ENCODE assay signal across 7 cellular contexts in the genomic region with DNA sequence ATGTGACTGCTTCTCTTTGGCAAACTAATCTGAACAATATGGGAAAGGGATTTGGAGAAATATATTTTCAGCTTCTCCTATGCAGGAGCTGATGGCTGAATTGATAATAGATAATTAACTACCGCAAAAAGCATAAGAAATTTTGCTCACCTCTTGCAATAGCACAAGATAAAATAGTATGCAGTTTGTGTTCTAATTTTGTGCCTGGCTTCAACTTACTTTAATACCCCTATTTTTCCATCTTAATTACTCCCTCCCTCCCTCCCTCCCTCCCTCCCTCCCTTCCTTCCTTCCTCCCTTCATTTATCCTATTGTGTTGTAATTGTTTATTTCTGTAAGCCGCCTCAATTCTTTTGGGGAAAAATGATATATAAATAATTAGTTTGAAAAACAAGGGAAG.
"Had no signal": no experiment of that assay in that cellular context is flagged by ENCODE, and none has a peak within 500 bp of the region (broad histone marks: within the 10 kb centered on the region; RNA-seq: fewer than 3 reads in every experiment).

No MANE protein-coding gene starts in this region.

- FAIRE-seq: GM12878, GM12891, GM12892, GM18507, GM19239 had no signal

- H3K4me3 ChIP-seq: GM12878 had no signal

- DNase-seq: GDM1, GF-D8 had no signal

- ATAC-seq: GM12878 had no signal
